In genomic region chr13:109816112-109816978, GRCh38 we compare ENCODE assay signal across 17 cellular contexts. TPM values are rescaled to one million over a fixed set of nuclear protein-coding genes. Genes with fewer than 3 reads are reported as not detected.
DNase-seq lines count a peak whose midpoint lies in the region; TF ChIP-seq lines count a peak whose summit lies in the region.
"Had no signal": no experiment of that assay in that cellular context is flagged by ENCODE, and none has a peak within 500 bp of the region (broad histone marks: within the 10 kb centered on the region; RNA-seq: fewer than 3 reads in every experiment).

No MANE protein-coding gene starts in this region.

- no peak overlapping the region for H3K4me3 Mint-ChIP-seq in activated T-cell treated with anti-CD3 and anti-CD28 coated beads, Interleukin-2, amount 50 U/mL, for 24 hours
- H3K4me3 Mint-ChIP-seq: activated T-cell treated with anti-CD3 and anti-CD28 coated beads, Interleukin-2, amount 50 U/mL, for 4 hours; CD4-positive, alpha-beta T cell had no signal

- no peak overlapping the region for H3K9ac ChIP-seq in neuronal stem cell (ENCODE audit: low read depth, low read length, poor library complexity)

- no peak overlapping the region for H3K14ac ChIP-seq in neuronal stem cell (ENCODE audit: low read length)

- no peaks in the 10 kb centered on the region for H3K4me1 ChIP-seq in HEK293 (ENCODE audit: control insufficient read depth, insufficient read depth, low read length)
- peaks cover 3 to 15% of the 10 kb centered on the region in 2 donors for H3K4me1 ChIP-seq in neuronal stem cell (ENCODE audit: control insufficient read depth in 2 of 2, insufficient read depth in 1 of 2, low read depth in 1 of 2, low read length in 2 of 2)
- no peaks in the 10 kb centered on the region for H3K4me1 ChIP-seq in BE2C
- H3K4me1 ChIP-seq: colonic mucosa had no signal

- peaks cover 54% of the 10 kb centered on the region for H3K27me3 Mint-ChIP-seq in activated T-cell treated with anti-CD3 and anti-CD28 coated beads, Interleukin-2, amount 50 U/mL, for 24 hours

- no peak overlapping the region for H3K18ac ChIP-seq in neuronal stem cell (ENCODE audit: low read length)

- CTCF ChIA-PET in HEK293 (lab: Yijun Ruan, JAX): no interaction called here

- no peaks in the 10 kb centered on the region for H3K79me1 ChIP-seq in neuronal stem cell (ENCODE audit: low read depth, low read length)

- H4K91ac ChIP-seq in neuronal stem cell (ENCODE audit: low read depth, low read length, poor library complexity): no peak overlapping the region

- H2BK15ac ChIP-seq in neuronal stem cell (ENCODE audit: low read length): no peak overlapping the region

- H2AK5ac ChIP-seq in neuronal stem cell (ENCODE audit: low read depth, low read length): no peak overlapping the region

- H3K36me3 ChIP-seq in HEK293 (ENCODE audit: control insufficient read depth in 2 of 2, insufficient read depth in 1 of 2, low read length in 2 of 2): no peaks in the 10 kb centered on the region
- no peaks in the 10 kb centered on the region for H3K36me3 ChIP-seq in neuronal stem cell (replicated peaks in 1 of 2; ENCODE audit: control insufficient read depth in 2 of 2, insufficient read depth in 2 of 2, low read length in 2 of 2)
- H3K36me3 ChIP-seq in BE2C: no peaks in the 10 kb centered on the region
- H3K36me3 ChIP-seq: colonic mucosa, esophagus muscularis mucosa, thoracic aorta had no signal

- no peak overlapping the region for H3K27ac Mint-ChIP-seq in activated T-cell treated with anti-CD3 and anti-CD28 coated beads, Interleukin-2, amount 50 U/mL, for 24 hours
- H3K27ac Mint-ChIP-seq: CD4-positive, alpha-beta T cell had no signal

- H3K9me3 ChIP-seq in HEK293 (ENCODE audit: control insufficient read depth, insufficient read depth, low read depth, low read length) (no peaks in the 10 kb centered on the region), neuronal stem cell (replicated peaks in 1 of 2; ENCODE audit: control insufficient read depth in 2 of 2, insufficient read depth in 1 of 2, low read depth in 1 of 2, low read length in 2 of 2) (peaks cover 0 to 4% of the 10 kb centered on the region in 2 donors), BE2C (no peaks in the 10 kb centered on the region)
- H3K9me3 ChIP-seq: colonic mucosa, esophagus muscularis mucosa, thoracic aorta had no signal

- no peak for TF ChIP-seq CTCF in HEK293 (tag by site-specific recombination; IDR thresholded peaks at IDR 0.05)
- TF ChIP-seq CTCF in BE2C (IDR thresholded peaks at IDR 0.05; ENCODE audit: low read depth, low read length): no peak

- H3K4me1 Mint-ChIP-seq in activated T-cell treated with anti-CD3 and anti-CD28 coated beads, Interleukin-2, amount 50 U/mL, for 24 hours (ENCODE audit: low read depth): no peaks in the 10 kb centered on the region

- no peak overlapping the region for H2BK120ac ChIP-seq in neuronal stem cell (ENCODE audit: low read depth, low read length)

- peak overlapping the region; percentile 24 for H2AFZ ChIP-seq in neuronal stem cell (ENCODE audit: low read length)

- no peak overlapping the region for H4K8ac ChIP-seq in neuronal stem cell (ENCODE audit: low read depth, low read length)

- peaks cover 0 to 3% (median 2%) of the 10 kb centered on the region in 3 experiments for H3K27me3 ChIP-seq in neuronal stem cell (ENCODE audit: control insufficient read depth in 3 of 3, insufficient read depth in 3 of 3, low read depth in 1 of 3, low read length in 3 of 3)
- peaks cover 51% of the 10 kb centered on the region for H3K27me3 ChIP-seq in BE2C
- H3K27me3 ChIP-seq: colonic mucosa, esophagus muscularis mucosa had no signal

- H3K23ac ChIP-seq in neuronal stem cell (ENCODE audit: low read depth, low read length, poor library complexity): no peak overlapping the region

- H2BK5ac ChIP-seq in neuronal stem cell (ENCODE audit: low read length): no peak overlapping the region

- DNase-seq in NCI-H1105 treated with DMSO at 0.1 percent for 48 hours (lab: John Stamatoyannopoulos, UW) (peak; percentile 76), dedifferentiated amniotic fluid mesenchymal stem cell (ENCODE audit: extremely low spot score) (peak; percentile 18), neuronal stem cell (ENCODE audit: low spot score) (no peak), occipital lobe (lab: John Stamatoyannopoulos, UW) (no peak), BE2C (no peak), medulla oblongata (ENCODE audit: extremely low spot score) (no peak)
- no peak for DNase-seq in activated T-cell treated with anti-CD3 and anti-CD28 coated beads, Interleukin-2, amount 50 U/mL, for 24 hours
- DNase-seq: activated CD4-positive, CD25-positive, alpha-beta regulatory T cell treated with anti-CD3 and anti-CD28 coated beads, Interleukin-2, amount 50 U/mL, for 72 hours; activated T-cell treated with anti-CD3 and anti-CD28 coated beads, Interleukin-2, amount 50 U/mL, for 4 hours; CD4-positive, alpha-beta T cell; colonic mucosa; mesenchymal stem cell; NCI-H1436 treated with DMSO at 0.1 percent for 48 hours; SW 1271 had no signal

- POLR2A ChIA-PET in HEK293 (lab: Yijun Ruan, JAX): no interaction called here

- H3K27ac ChIP-seq in HEK293 (ENCODE audit: extremely low read depth, low read depth, low read length) (no peak overlapping the region), neuronal stem cell (replicated peaks; ENCODE audit: low read length) (no peak overlapping the region)
- H3K27ac ChIP-seq: colonic mucosa, esophagus muscularis mucosa, thoracic aorta had no signal

- H3K4ac ChIP-seq in neuronal stem cell (ENCODE audit: low read length): no peak overlapping the region

- H2BK12ac ChIP-seq in neuronal stem cell (ENCODE audit: low read length): no peak overlapping the region

- H3K36me3 Mint-ChIP-seq in activated T-cell treated with anti-CD3 and anti-CD28 coated beads, Interleukin-2, amount 50 U/mL, for 24 hours (ENCODE audit: low read depth): no peaks in the 10 kb centered on the region

- no peaks in the 10 kb centered on the region for H3K9me3 Mint-ChIP-seq in activated T-cell treated with anti-CD3 and anti-CD28 coated beads, Interleukin-2, amount 50 U/mL, for 24 hours
- H3K9me3 Mint-ChIP-seq: activated T-cell treated with anti-CD3 and anti-CD28 coated beads, Interleukin-2, amount 50 U/mL, for 4 hours; CD4-positive, alpha-beta T cell had no signal

- WGBS in neuronal stem cell (ENCODE audit: extremely low coverage in 2 of 2, insufficient read length in 2 of 2, insufficient replicate concordance in 1 of 2), 2 donors: no CpG with 5 or more reads among the region's 7 CpGs

- no peak overlapping the region for H3K4me2 ChIP-seq in neuronal stem cell (ENCODE audit: insufficient read depth, low read length, poor library complexity, severe bottlenecking)

- no peak overlapping the region for H3K4me3 ChIP-seq in HEK293 (ENCODE audit: low read depth, low read length)
- H3K4me3 ChIP-seq in neuronal stem cell (ENCODE audit: low read length in 2 of 2): no peak overlapping the region
- H3K4me3 ChIP-seq in BE2C (ENCODE audit: low read depth, low read length): no peak overlapping the region
- H3K4me3 ChIP-seq: colonic mucosa, esophagus muscularis mucosa, thoracic aorta had no signal

TF ChIP-seq in HEK293, 187 proteins besides CTCF, POLR2A, EP300 and RAD21:
- TF ChIP-seq SCRT2 (tag by site-specific recombination; IDR thresholded peaks at IDR 0.05) (0 out of 2 replicates have a peak, but pooled peaks have one; percentile 21), INSM2 (tag by site-specific recombination; IDR thresholded peaks at IDR 0.05) (no peak), PRDM10 (tag by site-specific recombination; IDR thresholded peaks at IDR 0.05) (no peak), ZBTB8A (tag by site-specific recombination; IDR thresholded peaks at IDR 0.05) (no peak)

RNA-seq across cellular contexts. Expression of gene IRS2, which starts 30.0 kb away (rescaled TPM):
- 18.1 TPM for polyA plus RNA-seq in neuronal stem cell (2013, experiment 1 of 2)
- 18.9 TPM for polyA plus RNA-seq in neuronal stem cell (2013, experiment 2 of 2)
- total RNA-seq in occipital lobe: 12.8 TPM
- 28.7 TPM for polyA plus RNA-seq in BE2C (2012; ENCODE audit: insufficient read depth, insufficient read length, low read depth)

Comparison
In these comparisons a context has a peak if more than half of its experiments do, and no peak if none do; other contexts are left out.
1. DNase-seq: peak in NCI-H1105 treated with DMSO at 0.1 percent for 48 hours (single experiment) and dedifferentiated amniotic fluid mesenchymal stem cell (single experiment); none in neuronal stem cell (single experiment), occipital lobe (single experiment), BE2C (single experiment), medulla oblongata (single experiment) and activated T-cell treated with anti-CD3 and anti-CD28 coated beads, Interleukin-2, amount 50 U/mL, for 24 hours (single experiment).